Comparison of ENCODE assay signal across 12 cellular contexts in genomic region chr17:75308732-75309629, GRCh38. TPM values are rescaled to one million over a fixed set of nuclear protein-coding genes. Genes with fewer than 3 reads are reported as not detected.
DNase-seq lines count a peak whose midpoint lies in the region; FAIRE-seq and TF ChIP-seq lines count a peak whose summit lies in the region.
"Had no signal": no experiment of that assay in that cellular context is flagged by ENCODE, and none has a peak within 500 bp of the region (broad histone marks: within the 10 kb centered on the region; RNA-seq: fewer than 3 reads in every experiment).

No MANE protein-coding gene starts in this region.

- intact Hi-C loops in CD14-positive monocyte (cut with micrococcal nuclease) = no loop called here

- H3K27me3 Mint-ChIP-seq in CD14-positive monocyte (ENCODE audit: low read depth in 3 of 3) (peaks cover 0 to 13% (median 2%) of the 10 kb centered on the region in 3 donors), endothelial cell (ENCODE audit: unreplicated experiment) (peaks cover 5% of the 10 kb centered on the region), nephron progenitor cell (ENCODE audit: low read depth, poor library complexity) (peaks cover 7% of the 10 kb centered on the region)
- H3K27me3 Mint-ChIP-seq: activated CD8-positive, alpha-beta T cell treated with anti-CD3 and anti-CD28 coated beads for 36 hours; naive thymus-derived CD8-positive, alpha-beta T cell had no signal

- H3K4me3 Mint-ChIP-seq in CD14-positive monocyte (peak overlapping the region; percentile 51 to 59), endothelial cell (ENCODE audit: unreplicated experiment) (no peak overlapping the region), nephron progenitor cell (no peak overlapping the region)
- H3K4me3 Mint-ChIP-seq: activated CD8-positive, alpha-beta T cell treated with anti-CD3 and anti-CD28 coated beads for 36 hours; naive thymus-derived CD8-positive, alpha-beta T cell had no signal

- FAIRE-seq in RCC 7860 (lab: Jason Lieb, UNC) = no peak
- no peak for FAIRE-seq in frontal cortex (lab: Jason Lieb, UNC)
- FAIRE-seq: bronchial epithelial cell had no signal

- H3K36me3 Mint-ChIP-seq in CD14-positive monocyte = peaks cover 7 to 17% of the 10 kb centered on the region in 2 donors
- H3K36me3 Mint-ChIP-seq in endothelial cell (ENCODE audit: low read depth, unreplicated experiment) = no peaks in the 10 kb centered on the region
- no peaks in the 10 kb centered on the region for H3K36me3 Mint-ChIP-seq in nephron progenitor cell (ENCODE audit: low read depth)
- H3K36me3 Mint-ChIP-seq: naive thymus-derived CD8-positive, alpha-beta T cell had no signal

- H3K9me3 Mint-ChIP-seq in CD14-positive monocyte (peaks cover 0 to 2% (median 0%) of the 10 kb centered on the region in 7 donors), endothelial cell (ENCODE audit: unreplicated experiment) (no peaks in the 10 kb centered on the region), nephron progenitor cell (no peaks in the 10 kb centered on the region)
- H3K9me3 Mint-ChIP-seq: activated CD8-positive, alpha-beta T cell treated with anti-CD3 and anti-CD28 coated beads for 36 hours; naive thymus-derived CD8-positive, alpha-beta T cell had no signal

- H3K27ac Mint-ChIP-seq in CD14-positive monocyte (peak overlapping the region; percentile 97 to 99 (median 98)), endothelial cell (ENCODE audit: unreplicated experiment) (peak overlapping the region; percentile 72), nephron progenitor cell (peak overlapping the region; percentile 97)
- H3K27ac Mint-ChIP-seq: activated CD8-positive, alpha-beta T cell treated with anti-CD3 and anti-CD28 coated beads for 36 hours had no signal

- DNase-seq in CD14-positive monocyte (ENCODE audit: low spot score) = no peak
- DNase-seq in NCI-H69 (lab: John Stamatoyannopoulos, UW) = peak; percentile 64
- no peak for DNase-seq in endothelial cell (ENCODE audit: low spot score)
- no peak for DNase-seq in nephron progenitor cell
- DNase-seq in NCI-H1105 (lab: John Stamatoyannopoulos, UW) = no peak
- no peak for DNase-seq in RCC 7860 (ENCODE audit: low spot score)
- no peak for DNase-seq in frontal cortex (ENCODE audit: low spot score in 2 of 2)
- DNase-seq in T1000 (lab: John Stamatoyannopoulos, UW) = no peak
- DNase-seq: activated CD8-positive, alpha-beta T cell treated with anti-CD3 and anti-CD28 coated beads for 36 hours; AML-193; naive thymus-derived CD8-positive, alpha-beta T cell had no signal

- TF ChIP-seq CTCF in CD14-positive monocyte (IDR thresholded peaks at IDR 0.05) (no peak), endothelial cell (IDR thresholded peaks at IDR 0.05; ENCODE audit: unreplicated experiment) (no peak), nephron progenitor cell (IDR thresholded peaks at IDR 0.05) (no peak)

- peaks cover 77% of the 10 kb centered on the region for H3K4me1 Mint-ChIP-seq in CD14-positive monocyte
- peaks cover 4% of the 10 kb centered on the region for H3K4me1 Mint-ChIP-seq in endothelial cell (ENCODE audit: unreplicated experiment)
- peaks cover 14% of the 10 kb centered on the region for H3K4me1 Mint-ChIP-seq in nephron progenitor cell

RNA-seq across cellular contexts. Expression of gene SLC25A19, which starts 19.7 kb away (rescaled TPM):
- 10 to 100 TPM; 14.4 to 18.8 TPM for polyA plus RNA-seq in CD14-positive monocyte
- total RNA-seq in endothelial cell (ENCODE audit: unreplicated experiment) (2.9 TPM), frontal cortex (6.9 TPM)

RNA-seq across cellular contexts. Expression of gene MIF4GD, which starts 38.0 kb away (rescaled TPM):
- polyA plus RNA-seq in CD14-positive monocyte = 100 to 1,000 TPM in 1 of 2 donors, 10 to 100 TPM in 1; 80.6 to 103 TPM
- total RNA-seq in endothelial cell (ENCODE audit: unreplicated experiment) = 15.7 TPM
- total RNA-seq in frontal cortex = 8.2 TPM

RNA-seq across cellular contexts. Expression of gene MRPS7, which starts 47.3 kb away (rescaled TPM):
- 100 to 1,000 TPM; 101 to 122 TPM for polyA plus RNA-seq in CD14-positive monocyte
- 63.4 TPM for total RNA-seq in endothelial cell (ENCODE audit: unreplicated experiment)
- 37.1 TPM for total RNA-seq in frontal cortex

RNA-seq across cellular contexts. Expression of gene GGA3, which starts 47.6 kb away (rescaled TPM):
- 10 to 100 TPM in 1 of 2 donors, 1 to 10 TPM in 1; 4.3 to 15.7 TPM for polyA plus RNA-seq in CD14-positive monocyte
- total RNA-seq in endothelial cell (ENCODE audit: unreplicated experiment) = 60.8 TPM
- 15.1 TPM for total RNA-seq in frontal cortex

Comparison
In these comparisons a context has a peak if more than half of its experiments do, and no peak if none do; other contexts are left out.
1. H3K4me3 Mint-ChIP-seq: peak in CD14-positive monocyte (2 of 2); none in endothelial cell (single experiment) and nephron progenitor cell (single experiment).
2. Peak in every context shown above with its lines, with median percentiles within 50 percentile points of each other: H3K27ac Mint-ChIP-seq.